Comparison of ENCODE assay signal across 12 cellular contexts in genomic region chr2:188628989-188629889, GRCh38.
A peak's percentile ranks its signal among the peaks of the same experiment; 100 is the strongest.
DNase-seq lines count a peak whose midpoint lies in the region; ATAC-seq and TF ChIP-seq lines count a peak whose summit lies in the region.
"Had no signal": no experiment of that assay in that cellular context is flagged by ENCODE, and none has a peak within 500 bp of the region (broad histone marks: within the 10 kb centered on the region; RNA-seq: fewer than 3 reads in every experiment).

No MANE protein-coding gene starts in this region.

- H3K4me1 ChIP-seq in SK-N-SH (ENCODE audit: control insufficient read depth in 1 of 2, insufficient read depth in 2 of 2, low read depth in 1 of 2, low read length in 1 of 2) (peaks cover 0 to 2% of the 10 kb centered on the region in 2 experiments; a peak in 2 of 4 replicates), right cardiac atrium (ENCODE audit: control insufficient read depth, insufficient read depth, low read length) (peaks cover 2% of the 10 kb centered on the region)
- H3K4me1 ChIP-seq: colonic mucosa had no signal

- no peaks in the 10 kb centered on the region for H3K9me3 ChIP-seq in SK-N-SH
- no peaks in the 10 kb centered on the region for H3K9me3 ChIP-seq in right cardiac atrium (ENCODE audit: control insufficient read depth, low read length)
- H3K9me3 ChIP-seq: colonic mucosa, SJSA1 had no signal

- no peaks in the 10 kb centered on the region for H3K27me3 ChIP-seq in SK-N-SH (ENCODE audit: insufficient read depth)
- no peaks in the 10 kb centered on the region for H3K27me3 ChIP-seq in right cardiac atrium (ENCODE audit: control insufficient read depth, insufficient read depth)
- H3K27me3 ChIP-seq: colonic mucosa, SJSA1 had no signal

- CTCF ChIA-PET in SK-N-SH (lab: Yijun Ruan, JAX) = no interaction called here

- H3K4me3 ChIP-seq in SK-N-SH (ENCODE audit: low read depth in 2 of 2, low read length in 1 of 2) (no peak overlapping the region), astrocyte of the cerebellum (ENCODE audit: low read depth, low read length) (no peak overlapping the region), right cardiac atrium (ENCODE audit: low read length) (no peak overlapping the region)
- H3K4me3 ChIP-seq: colonic mucosa, SJSA1 had no signal

- ATAC-seq in SK-N-SH treated with all-trans-retinoic acid at 6 μM for 48 hours = no peak; the same call in 2 of the 3 replicates
- ATAC-seq in right cardiac atrium = peak in 1 of 2 donors; percentile 21
- no peak for ATAC-seq in left lobe of liver
- ATAC-seq in HG03354 (IDR thresholded peaks at IDR 0.05; ENCODE audit: poor library complexity, severe bottlenecking, unreplicated experiment) = no peak
- no peak for ATAC-seq in GM19328 (IDR thresholded peaks at IDR 0.05; ENCODE audit: unreplicated experiment)

- no peak for TF ChIP-seq RAD21 in SK-N-SH (IDR thresholded peaks at IDR 0.05; ENCODE audit: low read length)

- intact Hi-C loops in right cardiac atrium (cut with DNase I) = no loop called here

- no peaks in the 10 kb centered on the region for H3K79me2 ChIP-seq in SK-N-SH (ENCODE audit: insufficient read depth)

- POLR2A ChIA-PET in SK-N-SH (lab: Yijun Ruan, JAX) = no interaction called here

- DNase-seq in SK-N-SH (no peak), astrocyte of the cerebellum (ENCODE audit: low read depth) (peak; percentile 85), right cardiac atrium (peak in 1 of 3 donors; percentile 28), type B pancreatic cell (ENCODE audit: extremely low spot score, unreplicated experiment) (no peak), left lobe of liver (ENCODE audit: low spot score) (no peak)
- DNase-seq: colonic mucosa, islet precursor cell, NCI-H1105 treated with DMSO at 0.1 percent for 48 hours had no signal

- H3K4me2 ChIP-seq in SK-N-SH = no peak overlapping the region

- no peaks in the 10 kb centered on the region for H3K9me2 ChIP-seq in SK-N-SH

- H3K27ac Mint-ChIP-seq in type B pancreatic cell = peak overlapping the region; percentile 54

- peaks cover 27% of the 10 kb centered on the region for H3K4me1 Mint-ChIP-seq in type B pancreatic cell (ENCODE audit: unreplicated experiment)

- no peaks in the 10 kb centered on the region for H3K36me3 Mint-ChIP-seq in type B pancreatic cell

- H3K4me3 Mint-ChIP-seq in type B pancreatic cell = no peak overlapping the region

- H2AFZ ChIP-seq in SK-N-SH (ENCODE audit: low read depth) = no peak overlapping the region

- TF ChIP-seq EP300 in SK-N-SH (IDR thresholded peaks at IDR 0.05; ENCODE audit: borderline replicate concordance in 1 of 2, low read depth in 1 of 2, low read length in 1 of 2) = no peak

- in situ Hi-C loops in astrocyte of the cerebellum (cut with HindIII; ENCODE audit: low sequenced_read_pairs) = no loop called here

- H3K27me3 Mint-ChIP-seq in type B pancreatic cell = no peaks in the 10 kb centered on the region

- WGBS in SK-N-SH (ENCODE audit: low lambda C conversion rate) = 73% methylated on average over 4 of the region's 4 CpGs
- WGBS in right cardiac atrium = 67% methylated on average over 4 of the region's 4 CpGs

- H3K9ac ChIP-seq in SK-N-SH = no peak overlapping the region

- no peaks in the 10 kb centered on the region for H3F3A ChIP-seq in SK-N-SH (replicated peaks; ENCODE audit: insufficient read depth)

- TF ChIP-seq CTCF in SK-N-SH (IDR thresholded peaks at IDR 0.05) = no peak
- no peak for TF ChIP-seq CTCF in astrocyte of the cerebellum (IDR thresholded peaks at IDR 0.05; ENCODE audit: low read depth, low read length, missing control alignments)
- TF ChIP-seq CTCF in type B pancreatic cell (conservative IDR thresholded peaks at IDR 0.05) = no peak

- H3K9me3 Mint-ChIP-seq in type B pancreatic cell = peaks cover 5% of the 10 kb centered on the region

- peak overlapping the region; percentile 30 to 39; a peak in 2 of 4 replicates for H3K27ac ChIP-seq in SK-N-SH (ENCODE audit: low read depth in 2 of 2, low read length in 1 of 2)
- peak overlapping the region; percentile 52 for H3K27ac ChIP-seq in right cardiac atrium (ENCODE audit: low read length)
- H3K27ac ChIP-seq: colonic mucosa, SJSA1 had no signal

- H3K36me3 ChIP-seq in SK-N-SH (replicated peaks in 1 of 2; ENCODE audit: control insufficient read depth in 1 of 2, insufficient read depth in 2 of 2, low read length in 1 of 2) = no peaks in the 10 kb centered on the region
- H3K36me3 ChIP-seq: colonic mucosa, SJSA1 had no signal

- H4K20me1 ChIP-seq in SK-N-SH (ENCODE audit: insufficient read depth) = no peaks in the 10 kb centered on the region

TF ChIP-seq in SK-N-SH, 30 proteins besides CTCF, POLR2A, EP300 and RAD21 (continues in another document):
- TF ChIP-seq JUND (IDR thresholded peaks at IDR 0.05) = no peak
- no peak for TF ChIP-seq MEF2A (IDR thresholded peaks at IDR 0.05; ENCODE audit: borderline replicate concordance, low read depth)
- no peak for TF ChIP-seq REST (IDR thresholded peaks at IDR 0.05; ENCODE audit: low read depth, low read length)
- no peak for TF ChIP-seq YY1 (IDR thresholded peaks at IDR 0.05; ENCODE audit: low read depth)
- no peak for TF ChIP-seq TCF12 (IDR thresholded peaks at IDR 0.05)
- no peak for TF ChIP-seq USF2 (IDR thresholded peaks at IDR 0.05; ENCODE audit: borderline replicate concordance, low read depth, low read length)

TF ChIP-seq in SK-N-SH treated with all-trans-retinoic acid at 6 μM for 48 hours, 23 proteins besides CTCF, POLR2A, EP300 and RAD21 (continues in another document):
- TF ChIP-seq GLIS3 (CRISPR knock-in tag; IDR thresholded peaks at IDR 0.05) = no peak
- no peak for TF ChIP-seq PATZ1 (CRISPR knock-in tag; IDR thresholded peaks at IDR 0.05; ENCODE audit: borderline replicate concordance)
- TF ChIP-seq ZC3H10 (CRISPR knock-in tag; IDR thresholded peaks at IDR 0.05) = no peak
- no peak for TF ChIP-seq CREB5 (CRISPR knock-in tag; IDR thresholded peaks at IDR 0.05; ENCODE audit: low read depth)
- TF ChIP-seq ISL1 (CRISPR knock-in tag; IDR thresholded peaks at IDR 0.05) = no peak
- no peak for TF ChIP-seq CSRNP3 (CRISPR knock-in tag; IDR thresholded peaks at IDR 0.05)
- no peak for TF ChIP-seq ARNTL (CRISPR knock-in tag; IDR thresholded peaks at IDR 0.05; ENCODE audit: borderline replicate concordance, low read depth)
- TF ChIP-seq CSDC2 (CRISPR knock-in tag; IDR thresholded peaks at IDR 0.05) = no peak
